Comparison of ENCODE assay signal across 2 cellular contexts in the genomic region with DNA sequence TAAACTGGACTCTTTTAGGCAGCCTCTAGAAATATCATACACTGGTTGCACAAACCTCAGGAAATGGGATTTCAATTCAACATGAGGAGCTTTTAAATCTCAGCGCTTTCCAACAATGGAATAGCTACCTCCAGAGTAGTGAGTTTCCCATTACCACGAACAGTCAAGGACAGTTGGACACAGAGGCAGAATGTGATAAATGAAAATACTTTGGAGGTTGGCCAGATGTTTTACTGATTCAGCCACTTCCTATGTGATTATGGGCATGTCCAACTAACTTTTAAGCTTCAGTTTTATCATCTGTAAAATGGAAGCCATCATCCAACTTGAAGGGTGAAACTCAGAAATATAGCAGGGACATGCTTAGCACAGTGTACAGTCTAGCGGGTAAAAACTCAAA.
TF ChIP-seq lines count a peak whose summit lies in the region.

No MANE protein-coding gene starts in this region.

TF ChIP-seq in SK-N-SH, 30 proteins besides CTCF, POLR2A, EP300 and RAD21 (continued from another document):
- TF ChIP-seq, protein P1, sequence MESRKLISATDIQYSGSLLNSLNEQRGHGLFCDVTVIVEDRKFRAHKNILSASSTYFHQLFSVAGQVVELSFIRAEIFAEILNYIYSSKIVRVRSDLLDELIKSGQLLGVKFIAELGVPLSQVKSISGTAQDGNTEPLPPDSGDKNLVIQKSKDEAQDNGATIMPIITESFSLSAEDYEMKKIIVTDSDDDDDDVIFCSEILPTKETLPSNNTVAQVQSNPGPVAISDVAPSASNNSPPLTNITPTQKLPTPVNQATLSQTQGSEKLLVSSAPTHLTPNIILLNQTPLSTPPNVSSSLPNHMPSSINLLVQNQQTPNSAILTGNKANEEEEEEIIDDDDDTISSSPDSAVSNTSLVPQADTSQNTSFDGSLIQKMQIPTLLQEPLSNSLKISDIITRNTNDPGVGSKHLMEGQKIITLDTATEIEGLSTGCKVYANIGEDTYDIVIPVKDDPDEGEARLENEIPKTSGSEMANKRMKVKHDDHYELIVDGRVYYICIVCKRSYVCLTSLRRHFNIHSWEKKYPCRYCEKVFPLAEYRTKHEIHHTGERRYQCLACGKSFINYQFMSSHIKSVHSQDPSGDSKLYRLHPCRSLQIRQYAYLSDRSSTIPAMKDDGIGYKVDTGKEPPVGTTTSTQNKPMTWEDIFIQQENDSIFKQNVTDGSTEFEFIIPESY (IDR thresholded peaks at IDR 0.05; ENCODE audit: borderline replicate concordance, low read depth), result no peak
- no peak for TF ChIP-seq ELF1 (IDR thresholded peaks at IDR 0.05)
- TF ChIP-seq MXI1 (IDR thresholded peaks at IDR 0.05; ENCODE audit: low read depth, low read length), result no peak
- no peak for TF ChIP-seq RXRA (IDR thresholded peaks at IDR 0.05; ENCODE audit: borderline replicate concordance, low read depth)
- no peak for TF ChIP-seq TAF1 (IDR thresholded peaks at IDR 0.05; ENCODE audit: borderline replicate concordance, low read depth, low read length)
- no peak for TF ChIP-seq MEF2A (IDR thresholded peaks at IDR 0.05; ENCODE audit: borderline replicate concordance, low read depth)
- TF ChIP-seq, protein P2, sequence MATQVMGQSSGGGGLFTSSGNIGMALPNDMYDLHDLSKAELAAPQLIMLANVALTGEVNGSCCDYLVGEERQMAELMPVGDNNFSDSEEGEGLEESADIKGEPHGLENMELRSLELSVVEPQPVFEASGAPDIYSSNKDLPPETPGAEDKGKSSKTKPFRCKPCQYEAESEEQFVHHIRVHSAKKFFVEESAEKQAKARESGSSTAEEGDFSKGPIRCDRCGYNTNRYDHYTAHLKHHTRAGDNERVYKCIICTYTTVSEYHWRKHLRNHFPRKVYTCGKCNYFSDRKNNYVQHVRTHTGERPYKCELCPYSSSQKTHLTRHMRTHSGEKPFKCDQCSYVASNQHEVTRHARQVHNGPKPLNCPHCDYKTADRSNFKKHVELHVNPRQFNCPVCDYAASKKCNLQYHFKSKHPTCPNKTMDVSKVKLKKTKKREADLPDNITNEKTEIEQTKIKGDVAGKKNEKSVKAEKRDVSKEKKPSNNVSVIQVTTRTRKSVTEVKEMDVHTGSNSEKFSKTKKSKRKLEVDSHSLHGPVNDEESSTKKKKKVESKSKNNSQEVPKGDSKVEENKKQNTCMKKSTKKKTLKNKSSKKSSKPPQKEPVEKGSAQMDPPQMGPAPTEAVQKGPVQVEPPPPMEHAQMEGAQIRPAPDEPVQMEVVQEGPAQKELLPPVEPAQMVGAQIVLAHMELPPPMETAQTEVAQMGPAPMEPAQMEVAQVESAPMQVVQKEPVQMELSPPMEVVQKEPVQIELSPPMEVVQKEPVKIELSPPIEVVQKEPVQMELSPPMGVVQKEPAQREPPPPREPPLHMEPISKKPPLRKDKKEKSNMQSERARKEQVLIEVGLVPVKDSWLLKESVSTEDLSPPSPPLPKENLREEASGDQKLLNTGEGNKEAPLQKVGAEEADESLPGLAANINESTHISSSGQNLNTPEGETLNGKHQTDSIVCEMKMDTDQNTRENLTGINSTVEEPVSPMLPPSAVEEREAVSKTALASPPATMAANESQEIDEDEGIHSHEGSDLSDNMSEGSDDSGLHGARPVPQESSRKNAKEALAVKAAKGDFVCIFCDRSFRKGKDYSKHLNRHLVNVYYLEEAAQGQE (IDR thresholded peaks at IDR 0.05; ENCODE audit: low read depth, low read length), result no peak
- TF ChIP-seq GABPA (IDR thresholded peaks at IDR 0.05; ENCODE audit: low read depth), result no peak
- no peak for TF ChIP-seq FOXM1 (IDR thresholded peaks at IDR 0.05; ENCODE audit: low read depth)
TF ChIP-seq in SK-N-SH: peak in this region for 0.

TF ChIP-seq in SK-N-SH treated with all-trans-retinoic acid at 6 μM for 48 hours, 23 proteins besides CTCF, POLR2A, EP300 and RAD21 (continued from another document):
- TF ChIP-seq TCF4 (CRISPR knock-in tag; IDR thresholded peaks at IDR 0.05; ENCODE audit: borderline replicate concordance) (no peak), ZNF70 (CRISPR knock-in tag; IDR thresholded peaks at IDR 0.05) (no peak), ZFP3 (CRISPR knock-in tag; IDR thresholded peaks at IDR 0.05) (no peak), BACH2 (CRISPR knock-in tag; IDR thresholded peaks at IDR 0.05; ENCODE audit: borderline replicate concordance) (no peak), ZC3H10 (CRISPR knock-in tag; IDR thresholded peaks at IDR 0.05) (no peak), ZNF8 (CRISPR knock-in tag; IDR thresholded peaks at IDR 0.05) (no peak), PPARA (CRISPR knock-in tag; IDR thresholded peaks at IDR 0.05; ENCODE audit: borderline replicate concordance) (no peak)
- TF ChIP-seq, protein P3, sequence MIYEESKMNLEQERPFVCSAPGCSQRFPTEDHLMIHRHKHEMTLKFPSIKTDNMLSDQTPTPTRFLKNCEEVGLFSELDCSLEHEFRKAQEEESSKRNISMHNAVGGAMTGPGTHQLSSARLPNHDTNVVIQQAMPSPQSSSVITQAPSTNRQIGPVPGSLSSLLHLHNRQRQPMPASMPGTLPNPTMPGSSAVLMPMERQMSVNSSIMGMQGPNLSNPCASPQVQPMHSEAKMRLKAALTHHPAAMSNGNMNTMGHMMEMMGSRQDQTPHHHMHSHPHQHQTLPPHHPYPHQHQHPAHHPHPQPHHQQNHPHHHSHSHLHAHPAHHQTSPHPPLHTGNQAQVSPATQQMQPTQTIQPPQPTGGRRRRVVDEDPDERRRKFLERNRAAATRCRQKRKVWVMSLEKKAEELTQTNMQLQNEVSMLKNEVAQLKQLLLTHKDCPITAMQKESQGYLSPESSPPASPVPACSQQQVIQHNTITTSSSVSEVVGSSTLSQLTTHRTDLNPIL (CRISPR knock-in tag; IDR thresholded peaks at IDR 0.05; ENCODE audit: low read depth), result no peak
- TF ChIP-seq, protein P4, sequence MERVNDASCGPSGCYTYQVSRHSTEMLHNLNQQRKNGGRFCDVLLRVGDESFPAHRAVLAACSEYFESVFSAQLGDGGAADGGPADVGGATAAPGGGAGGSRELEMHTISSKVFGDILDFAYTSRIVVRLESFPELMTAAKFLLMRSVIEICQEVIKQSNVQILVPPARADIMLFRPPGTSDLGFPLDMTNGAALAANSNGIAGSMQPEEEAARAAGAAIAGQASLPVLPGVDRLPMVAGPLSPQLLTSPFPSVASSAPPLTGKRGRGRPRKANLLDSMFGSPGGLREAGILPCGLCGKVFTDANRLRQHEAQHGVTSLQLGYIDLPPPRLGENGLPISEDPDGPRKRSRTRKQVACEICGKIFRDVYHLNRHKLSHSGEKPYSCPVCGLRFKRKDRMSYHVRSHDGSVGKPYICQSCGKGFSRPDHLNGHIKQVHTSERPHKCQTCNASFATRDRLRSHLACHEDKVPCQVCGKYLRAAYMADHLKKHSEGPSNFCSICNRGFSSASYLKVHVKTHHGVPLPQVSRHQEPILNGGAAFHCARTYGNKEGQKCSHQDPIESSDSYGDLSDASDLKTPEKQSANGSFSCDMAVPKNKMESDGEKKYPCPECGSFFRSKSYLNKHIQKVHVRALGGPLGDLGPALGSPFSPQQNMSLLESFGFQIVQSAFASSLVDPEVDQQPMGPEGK (CRISPR knock-in tag; IDR thresholded peaks at IDR 0.05; ENCODE audit: borderline replicate concordance), result no peak
TF ChIP-seq in SK-N-SH treated with all-trans-retinoic acid at 6 μM for 48 hours: peak in this region for 0.
